In the genomic region with DNA sequence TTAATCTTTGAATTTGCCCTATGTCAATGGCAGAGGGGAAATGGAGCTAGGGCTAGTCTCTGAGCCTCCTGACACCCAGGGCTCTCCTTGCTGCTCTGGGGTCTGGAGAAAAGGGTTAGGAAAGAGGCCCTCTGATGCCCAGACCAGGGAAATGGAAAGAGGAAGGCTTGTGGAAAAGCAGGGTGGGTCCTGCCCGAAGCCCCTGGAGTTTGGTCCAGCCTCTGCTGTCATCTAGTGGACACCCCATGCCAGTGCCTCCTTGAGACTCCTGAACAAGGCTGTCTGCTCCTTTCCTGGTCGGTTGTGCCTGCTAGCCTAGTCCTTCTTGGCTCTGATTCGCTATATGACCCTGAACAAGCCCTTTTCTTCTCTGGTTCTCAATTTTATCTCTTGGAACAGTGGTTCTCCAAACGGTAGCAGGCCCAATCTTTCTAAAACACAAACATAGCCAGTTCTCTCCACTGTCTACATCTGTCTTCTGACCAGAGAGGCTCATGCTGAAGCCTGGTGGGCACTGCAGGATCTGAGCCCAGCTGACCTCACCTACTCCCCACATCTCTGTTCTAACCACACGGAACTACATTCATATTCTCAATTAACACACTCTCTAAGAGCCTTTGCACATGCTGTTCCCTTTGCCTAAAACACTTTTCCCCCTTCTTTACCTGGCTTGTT, we compare ENCODE assay signal across 8 cellular contexts. TPM values are rescaled to one million over a fixed set of nuclear protein-coding genes. Genes with fewer than 3 reads are reported as not detected.
DNase-seq lines count a peak whose midpoint lies in the region; TF ChIP-seq lines count a peak whose summit lies in the region.

No MANE protein-coding gene starts in this region.

- H3K27ac ChIP-seq in GM23248 (no peak overlapping the region), esophagus squamous epithelium (peak overlapping the region; percentile 10 to 80 (median 66)), tibial nerve (peak overlapping the region in 3 of 4 donors; percentile 33 to 80 (median 57))

- no peaks in the 10 kb centered on the region for H3K4me1 ChIP-seq in GM23248 (ENCODE audit: insufficient read depth)
- H3K4me1 ChIP-seq in esophagus squamous epithelium = peaks cover 4 to 11% (median 6%) of the 10 kb centered on the region in 3 donors
- peaks cover 0 to 13% (median 0%) of the 10 kb centered on the region in 4 donors for H3K4me1 ChIP-seq in tibial nerve

- TF ChIP-seq EP300 in tibial nerve (IDR thresholded peaks at IDR 0.05) = peak in 1 of 2 donors; percentile 14

- no peaks in the 10 kb centered on the region for H3K9me2 ChIP-seq in GM23248 (ENCODE audit: insufficient read depth)

- no peaks in the 10 kb centered on the region for H3K79me2 ChIP-seq in GM23248 (ENCODE audit: insufficient read depth)

- no peaks in the 10 kb centered on the region for H3K36me3 ChIP-seq in GM23248 (ENCODE audit: low read depth)
- no peaks in the 10 kb centered on the region for H3K36me3 ChIP-seq in esophagus squamous epithelium
- H3K36me3 ChIP-seq in tibial nerve = no peaks in the 10 kb centered on the region

- H3K4me2 ChIP-seq in GM23248 (ENCODE audit: unreplicated experiment) = no peak overlapping the region

- DNase-seq in AG10803 (ENCODE audit: low read depth) (peak; percentile 74), GM23248 (peak; percentile 78), NCI-H460 (ENCODE audit: extremely low read depth, low read depth) (peak; percentile 65), esophagus squamous epithelium (lab: John Stamatoyannopoulos, UW) (no peak), mucosa of gallbladder (ENCODE audit: low spot score) (peak; percentile 60), tibial nerve (ENCODE audit: low spot score in 2 of 2) (peak in 1 of 2 donors; percentile 53)
- DNase-seq in activated CD4-positive, alpha-beta T cell treated with anti-CD3 and anti-CD28 coated beads, Interleukin-2, amount 50 U/mL, for 1 hour = peak; percentile 18
- DNase-seq in NK-92 treated with Interleukin-12 subunit alpha and Interleukin-12 subunit beta, amount 100 ng/mL, for 24 hours (lab: John Stamatoyannopoulos, UW) = no peak

- peak; percentile 99 for TF ChIP-seq CTCF in AG10803 (conservative IDR thresholded peaks at IDR 0.05; ENCODE audit: low read length)
- TF ChIP-seq CTCF in esophagus squamous epithelium (IDR thresholded peaks at IDR 0.05) = peak; percentile 52 to 94 (median 90)
- peak; percentile 75 to 91 (median 90) for TF ChIP-seq CTCF in tibial nerve (IDR thresholded peaks at IDR 0.05)

- 6 to 7% methylated on average over 5 of the region's 5 CpGs for WGBS in GM23248 (ENCODE audit: low coverage in 1 of 2, low lambda C conversion rate in 2 of 2, missing lambda C conversion rate in 2 of 2), 2 experiments
- WGBS in esophagus squamous epithelium, 2 donors = 10 to 14% methylated on average over 4 to 5 of the region's 5 CpGs
- WGBS in tibial nerve, 2 donors = 14 to 24% methylated on average over 5 of the region's 5 CpGs

- H3K9me3 ChIP-seq in GM23248 (ENCODE audit: low read depth) (peaks cover 8% of the 10 kb centered on the region), esophagus squamous epithelium (no peaks in the 10 kb centered on the region), tibial nerve (no peaks in the 10 kb centered on the region)

- in situ Hi-C loops in GM23248 (cut with MboI) = no loop called here

- H4K20me1 ChIP-seq in GM23248 (ENCODE audit: insufficient read depth) = no peaks in the 10 kb centered on the region

- H3K27me3 ChIP-seq in GM23248 (replicated peaks; ENCODE audit: insufficient read depth) (no peaks in the 10 kb centered on the region), esophagus squamous epithelium (no peaks in the 10 kb centered on the region), tibial nerve (no peaks in the 10 kb centered on the region)

- H3K9ac ChIP-seq in GM23248 = 0 out of 2 replicates have a peak overlapping the region, but pooled peaks have one; percentile 8

- H3K4me3 ChIP-seq in AG10803 (ENCODE audit: low read length) = no peak overlapping the region
- no peak overlapping the region for H3K4me3 ChIP-seq in GM23248
- no peak overlapping the region for H3K4me3 ChIP-seq in esophagus squamous epithelium
- no peak overlapping the region for H3K4me3 ChIP-seq in tibial nerve

- H2AFZ ChIP-seq in GM23248 = peak overlapping the region; percentile 72

- H3F3A ChIP-seq in GM23248 (ENCODE audit: insufficient read depth) = no peaks in the 10 kb centered on the region

- intact Hi-C loops in esophagus squamous epithelium (cut with DNase I) = no loop called here

- TF ChIP-seq POLR2A in esophagus squamous epithelium (IDR thresholded peaks at IDR 0.05) (no peak), tibial nerve (IDR thresholded peaks at IDR 0.05) (no peak)

RNA-seq across cellular contexts. Expression of a gene that starts 8.8 kb away (rescaled TPM):
- not detected in 2 replicates for total RNA-seq in GM23248 (2014; rRNA removed; shearing (Covaris generic))
- not detected in 2 replicates for polyA plus RNA-seq in GM23248 (2016; fragmentation: Nextera tagmentation; extraction: Ambion mirVana)
- not detected in 2 replicates for total RNA-seq in NCI-H460 (2014; rRNA removed; shearing (Covaris generic))
- polyA plus RNA-seq in NCI-H460 (2014; cell fraction: nucleus; rRNA removed) = 0.07 and 0.13 TPM in 2 replicates
- total RNA-seq in esophagus squamous epithelium (10 to 100 TPM in 1 of 4 donors, 1 to 10 TPM in 3; 5.0 to 27.0 (median 7.8) TPM), mucosa of gallbladder (0.78 TPM), tibial nerve (not detected)

RNA-seq across cellular contexts. Expression of a gene that starts 10.9 kb away (rescaled TPM):
- total RNA-seq in GM23248 (2014; rRNA removed; shearing (Covaris generic)) = 46.2 and 47.3 TPM in 2 replicates
- 49.8 and 52.0 TPM in 2 replicates for polyA plus RNA-seq in GM23248 (2016; fragmentation: Nextera tagmentation; extraction: Ambion mirVana)
- 46.8 and 53.3 TPM in 2 replicates for total RNA-seq in NCI-H460 (2014; rRNA removed; shearing (Covaris generic))
- 23.4 and 41.1 TPM in 2 replicates for polyA plus RNA-seq in NCI-H460 (2014; cell fraction: nucleus; rRNA removed)
- total RNA-seq in esophagus squamous epithelium (10 to 100 TPM; 20.1 to 34.0 (median 27.5) TPM), mucosa of gallbladder (30.8 TPM), tibial nerve (10 to 100 TPM; 34.5 to 44.4 (median 38.8) TPM)

RNA-seq across cellular contexts. Expression of a gene that starts 26.3 kb away (rescaled TPM):
- 0.13 TPM in 1 of 2 replicates, not detected in the other for total RNA-seq in GM23248 (2014; rRNA removed; shearing (Covaris generic))
- 0.15 and 0.26 TPM in 2 replicates for polyA plus RNA-seq in GM23248 (2016; fragmentation: Nextera tagmentation; extraction: Ambion mirVana)
- total RNA-seq in NCI-H460 (2014; rRNA removed; shearing (Covaris generic)) = 0.35 and 0.54 TPM in 2 replicates
- polyA plus RNA-seq in NCI-H460 (2014; cell fraction: nucleus; rRNA removed) = 1.1 and 2.8 TPM in 2 replicates
- 1 to 10 TPM in 2 of 4 donors, under 1 TPM in 2; 0.22 to 2.4 (median 0.84) TPM for total RNA-seq in esophagus squamous epithelium
- total RNA-seq in mucosa of gallbladder = 8.7 TPM
- total RNA-seq in tibial nerve = 1 to 10 TPM in 1 of 4 donors, under 1 TPM in 3; 0.20 to 1.0 (median 0.67) TPM

RNA-seq across cellular contexts. Expression of a gene that starts 41.7 kb away (rescaled TPM):
- total RNA-seq in GM23248 (2014; rRNA removed; shearing (Covaris generic)) = 216 and 268 TPM in 2 replicates
- polyA plus RNA-seq in GM23248 (2016; fragmentation: Nextera tagmentation; extraction: Ambion mirVana) = 522 and 537 TPM in 2 replicates
- total RNA-seq in NCI-H460 (2014; rRNA removed; shearing (Covaris generic)) = 32.0 and 36.2 TPM in 2 replicates
- 23.9 and 76.1 TPM in 2 replicates for polyA plus RNA-seq in NCI-H460 (2014; cell fraction: nucleus; rRNA removed)
- 100 to 1,000 TPM in 2 of 4 donors, 10 to 100 TPM in 2; 13.3 to 291 (median 67.6) TPM for total RNA-seq in esophagus squamous epithelium
- total RNA-seq in mucosa of gallbladder = 252 TPM
- total RNA-seq in tibial nerve = 100 to 1,000 TPM; 591 to 706 (median 650) TPM

Comparison
In these comparisons a context has a peak if more than half of its experiments do, and no peak if none do; other contexts are left out.
1. DNase-seq: peak in AG10803 (single experiment), GM23248 (single experiment), NCI-H460 (single experiment), activated CD4-positive, alpha-beta T cell treated with anti-CD3 and anti-CD28 coated beads, Interleukin-2, amount 50 U/mL, for 1 hour (single experiment) and mucosa of gallbladder (single experiment); none in esophagus squamous epithelium (single experiment) and NK-92 treated with Interleukin-12 subunit alpha and Interleukin-12 subunit beta, amount 100 ng/mL, for 24 hours (single experiment).
2. Peak in every context shown above with its lines, with median percentiles within 50 percentile points of each other: CTCF ChIP-seq.